ENCODE assay signal across 8 cellular contexts in genomic region chr7:130921391-130922180, GRCh38.
DNase-seq lines count a peak whose midpoint lies in the region; ATAC-seq and TF ChIP-seq lines count a peak whose summit lies in the region.

No MANE protein-coding gene starts in this region.

- H3K36me3 ChIP-seq in HUES64 (ENCODE audit: insufficient read depth, low read length) = no peaks in the 10 kb centered on the region

- H3K9me3 ChIP-seq in HUES64 (ENCODE audit: insufficient read depth, low read depth, low read length) = no peaks in the 10 kb centered on the region
- no peaks in the 10 kb centered on the region for H3K9me3 ChIP-seq in right cardiac atrium (ENCODE audit: control insufficient read depth, low read length)

- no peak overlapping the region for H3K4me3 Mint-ChIP-seq in activated naive CD8-positive, alpha-beta T cell
- H3K4me3 Mint-ChIP-seq in T-helper 2 cell treated with Interferon-gamma antibody and Interleukin-4, amounts not matched to agents 5 μg/mL and 100 μg/mL, for 36 hours = no peak overlapping the region

- H3K36me3 Mint-ChIP-seq in activated naive CD8-positive, alpha-beta T cell = peaks cover 34% of the 10 kb centered on the region
- H3K36me3 Mint-ChIP-seq in T-helper 2 cell treated with Interferon-gamma antibody and Interleukin-4, amounts not matched to agents 5 μg/mL and 100 μg/mL, for 36 hours (ENCODE audit: low read depth) = peaks cover 66% of the 10 kb centered on the region

- WGBS in HUES64 = 88% methylated on average over 23 of the region's 23 CpGs
- 29% methylated on average over 23 of the region's 23 CpGs for WGBS in right cardiac atrium

- no peaks in the 10 kb centered on the region for H3K9me3 Mint-ChIP-seq in activated naive CD8-positive, alpha-beta T cell (ENCODE audit: low read depth)
- H3K9me3 Mint-ChIP-seq in T-helper 2 cell treated with Interferon-gamma antibody and Interleukin-4, amounts not matched to agents 5 μg/mL and 100 μg/mL, for 36 hours = no peaks in the 10 kb centered on the region

- intact Hi-C loops in right cardiac atrium (cut with DNase I) = no loop called here
- intact Hi-C loops in sciatic nerve (cut with DNase I) = no loop called here

- in situ Hi-C loops in GM13977 (cut with MboI; ENCODE audit: low pct_unique_long_range_greater_than_20kb, low sequenced_read_pairs, unreplicated experiment) = no loop called here

- no peak overlapping the region for H3K9ac ChIP-seq in HUES64 (ENCODE audit: low read depth, low read length)

- DNase-seq in right cardiac atrium (peak; percentile 81 to 88 (median 83)), sciatic nerve (ENCODE audit: low spot score) (no peak), iPS-NIHi7 (ENCODE audit: extremely low spot score) (no peak), GM13977 (ENCODE audit: low spot score) (no peak)
- no peak for DNase-seq in stimulated activated CD4-positive, alpha-beta T cell treated with anti-CD3 and anti-CD28 coated beads, Interleukin-4, amount 100 ng/mL, for 1 hour
- DNase-seq in T-helper 2 cell treated with Interferon-gamma antibody and Interleukin-4, amounts not matched to agents 5 μg/mL and 100 μg/mL, for 36 hours (ENCODE audit: low spot score) = no peak

- no peaks in the 10 kb centered on the region for H3K27me3 Mint-ChIP-seq in activated naive CD8-positive, alpha-beta T cell
- no peaks in the 10 kb centered on the region for H3K27me3 Mint-ChIP-seq in T-helper 2 cell treated with Interferon-gamma antibody and Interleukin-4, amounts not matched to agents 5 μg/mL and 100 μg/mL, for 36 hours (ENCODE audit: low read depth)

- H3K27ac Mint-ChIP-seq in activated naive CD8-positive, alpha-beta T cell = peak overlapping the region; percentile 87
- no peak overlapping the region for H3K27ac Mint-ChIP-seq in T-helper 2 cell treated with Interferon-gamma antibody and Interleukin-4, amounts not matched to agents 5 μg/mL and 100 μg/mL, for 36 hours

- no peak for TF ChIP-seq CTCF in GM13977 (IDR thresholded peaks at IDR 0.05; ENCODE audit: extremely low read depth, insufficient read depth, missing control alignments)

- H3K4me1 Mint-ChIP-seq in activated naive CD8-positive, alpha-beta T cell (ENCODE audit: low read depth) = peaks cover 82% of the 10 kb centered on the region
- peaks cover 70% of the 10 kb centered on the region for H3K4me1 Mint-ChIP-seq in T-helper 2 cell treated with Interferon-gamma antibody and Interleukin-4, amounts not matched to agents 5 μg/mL and 100 μg/mL, for 36 hours (ENCODE audit: low read depth)

- H3K27me3 ChIP-seq in HUES64 (ENCODE audit: insufficient read depth, low read length) (no peaks in the 10 kb centered on the region), right cardiac atrium (ENCODE audit: control insufficient read depth, insufficient read depth) (no peaks in the 10 kb centered on the region)

- peak; percentile 95 to 96 for ATAC-seq in right cardiac atrium
- ATAC-seq in sciatic nerve = peak; percentile 86

- peak overlapping the region; percentile 10; the same call in 1 of the 2 replicates for H3K27ac ChIP-seq in HUES64 (ENCODE audit: low read depth, low read length)
- H3K27ac ChIP-seq in right cardiac atrium (ENCODE audit: low read length) = peak overlapping the region; percentile 98

- H3K4me1 ChIP-seq in HUES64 (ENCODE audit: insufficient read depth, low read length) (peaks cover 17% of the 10 kb centered on the region; the same call in 1 of the 2 replicates), right cardiac atrium (ENCODE audit: control insufficient read depth, insufficient read depth, low read length) (peaks cover 20% of the 10 kb centered on the region)

- no peak overlapping the region for H3K4me3 ChIP-seq in HUES64 (ENCODE audit: low read length)
- H3K4me3 ChIP-seq in right cardiac atrium (ENCODE audit: low read length) = peak overlapping the region; percentile 27

Comparison
In these comparisons a context has a peak if more than half of its experiments do, and no peak if none do; other contexts are left out.
1. DNase-seq: peak in right cardiac atrium (3 of 3); none in sciatic nerve (single experiment), stimulated activated CD4-positive, alpha-beta T cell treated with anti-CD3 and anti-CD28 coated beads, Interleukin-4, amount 100 ng/mL, for 1 hour (single experiment), iPS-NIHi7 (single experiment), T-helper 2 cell treated with Interferon-gamma antibody and Interleukin-4, amounts not matched to agents 5 μg/mL and 100 μg/mL, for 36 hours (single experiment) and GM13977 (single experiment).